Comparison of ENCODE assay signal across 35 cellular contexts in genomic region chr22:24083361-24083760, GRCh38.
"Had no signal": no experiment of that assay in that cellular context is flagged by ENCODE, and none has a peak within 500 bp of the region (broad histone marks: within the 10 kb centered on the region; RNA-seq: fewer than 3 reads in every experiment).

No MANE protein-coding gene starts in this region.

- DNase-seq: Karpas-422, Kasumi-1, KG1, MG63, MM.1S, MV-4-11, NCI-H1048, NCI-H1092, NCI-H1092 treated with DMSO at 0.1 percent for 48 hours, NCI-H1105, NCI-H1105 treated with DMSO at 0.1 percent for 48 hours, NCI-H1417, NCI-H1417 treated with DMSO at 0.1 percent for 48 hours, NCI-H1436, NCI-H1436 treated with DMSO at 0.1 percent for 48 hours, NCI-H146, NCI-H1694, NCI-H1694 treated with DMSO at 0.1 percent for 48 hours, NCI-H187, NCI-H187 treated with DMSO at 0.1 percent for 48 hours, NCI-H1930, NCI-H2029, NCI-H2029 treated with DMSO at 0.1 percent for 48 hours, NCI-H2081, NCI-H2081 treated with DMSO at 0.1 percent for 48 hours, NCI-H2107, NCI-H2171, NCI-H2171 treated with DMSO at 0.1 percent for 48 hours, NCI-H2227 treated with DMSO at 0.1 percent for 48 hours, NCI-H226, NCI-H345, NCI-H446, NCI-H446 treated with DMSO at 0.1 percent for 48 hours, NCI-H510A had no signal

- H3K27ac ChIP-seq: KMS-11 had no signal

- H3K4me3 ChIP-seq: MG63 had no signal

- H3K9me3 ChIP-seq: MG63 had no signal

- H3K9ac ChIP-seq: KMS-11 had no signal

- H3K4me2 ChIP-seq: KMS-11 had no signal

- H3K27me3 ChIP-seq: MG63 had no signal
